ENCODE assay signal across 13 cellular contexts in genomic region chr1:159914252-159915018, GRCh38. TPM values are rescaled to one million over a fixed set of nuclear protein-coding genes. Genes with fewer than 3 reads are reported as not detected.
DNase-seq lines count a peak whose midpoint lies in the region; ATAC-seq and TF ChIP-seq lines count a peak whose summit lies in the region.
"Had no signal": no experiment of that assay in that cellular context is flagged by ENCODE, and none has a peak within 500 bp of the region (broad histone marks: within the 10 kb centered on the region; RNA-seq: fewer than 3 reads in every experiment).

No MANE protein-coding gene starts in this region.

- peaks cover 12 to 20% of the 10 kb centered on the region in 2 donors for H3K36me3 ChIP-seq in thyroid gland

- H3K27me3 Mint-ChIP-seq in T-helper 2 cell treated with Interferon-gamma antibody and Interleukin-4, amounts not matched to agents 5 μg/mL and 100 μg/mL, for 36 hours (ENCODE audit: low read depth) = no peaks in the 10 kb centered on the region
- no peaks in the 10 kb centered on the region for H3K27me3 Mint-ChIP-seq in T-cell

- no peak for TF ChIP-seq CTCF in thyroid gland (IDR thresholded peaks at IDR 0.05)

- H3K9me3 Mint-ChIP-seq in T-helper 2 cell treated with Interferon-gamma antibody and Interleukin-4, amounts not matched to agents 5 μg/mL and 100 μg/mL, for 36 hours = no peaks in the 10 kb centered on the region
- H3K9me3 Mint-ChIP-seq in T-cell = no peaks in the 10 kb centered on the region

- no peak overlapping the region for H3K4me3 ChIP-seq in thyroid gland (replicated peaks in 1 of 3)

- intact Hi-C loops in thyroid gland (cut with DNase I) = no loop called here

- CTCF ChIA-PET in T-cell (lab: Charles Lee) = interaction anchor here in 1 of 2 donors (1.0 kb wide), 1 partner anchor 9 kb away, joined by 4 read pairs; no protein-coding TSS in a partner anchor

- TF ChIP-seq POLR2A in thyroid gland (IDR thresholded peaks at IDR 0.05) = no peak

- H3K27ac Mint-ChIP-seq in T-helper 2 cell treated with Interferon-gamma antibody and Interleukin-4, amounts not matched to agents 5 μg/mL and 100 μg/mL, for 36 hours = peak overlapping the region; percentile 39
- H3K27ac Mint-ChIP-seq in T-cell = peak overlapping the region; percentile 78 to 98

- ATAC-seq in T-cell (replicated peaks in 1 of 4) (no peak), GM21526 (IDR thresholded peaks at IDR 0.05; ENCODE audit: low FRiP score, unreplicated experiment) (no peak)
- ATAC-seq: stimulated activated naive CD8-positive, alpha-beta T cell treated with anti-CD3 and anti-CD28 coated beads, Interleukin-15, Interleukin-2, amounts not matched to agents 100 U/mL and 50 U/mL, for 24 hours had no signal

- H3K36me3 Mint-ChIP-seq in T-helper 2 cell treated with Interferon-gamma antibody and Interleukin-4, amounts not matched to agents 5 μg/mL and 100 μg/mL, for 36 hours (ENCODE audit: low read depth) = peaks cover 48% of the 10 kb centered on the region
- H3K36me3 Mint-ChIP-seq in T-cell = peaks cover 30% of the 10 kb centered on the region

- no peaks in the 10 kb centered on the region for H3K9me3 ChIP-seq in thyroid gland

- H3K27me3 ChIP-seq in thyroid gland = no peaks in the 10 kb centered on the region

- no peak for DNase-seq in T-helper 2 cell treated with Interferon-gamma antibody and Interleukin-4, amounts not matched to agents 5 μg/mL and 100 μg/mL, for 36 hours (ENCODE audit: low spot score)
- no peak for DNase-seq in T-helper 2 cell
- no peak for DNase-seq in T-cell
- peak; percentile 43 for DNase-seq in kidney tubule cell (ENCODE audit: low spot score)
- DNase-seq in thyroid gland = no peak
- DNase-seq in activated T-cell treated with anti-CD3 and anti-CD28 coated beads, Interleukin-2, amount 50 U/mL, for 1 hour = no peak
- DNase-seq in islet precursor cell = no peak
- DNase-seq: amygdala; stimulated activated CD4-positive, alpha-beta T cell treated with anti-CD3 and anti-CD28 coated beads, Interleukin-15, amount 100 ng/mL, for 24 hours; stimulated activated naive CD8-positive, alpha-beta T cell treated with anti-CD3 and anti-CD28 coated beads, Interleukin-15, Interleukin-2, amounts not matched to agents 100 U/mL and 50 U/mL, for 24 hours had no signal

- WGBS in thyroid gland, 2 donors = 88% methylated on average over 10 of the region's 10 CpGs

- peak overlapping the region in 2 of 3 donors; percentile 19 to 24 for H3K27ac ChIP-seq in thyroid gland

- H3K4me3 Mint-ChIP-seq in T-helper 2 cell treated with Interferon-gamma antibody and Interleukin-4, amounts not matched to agents 5 μg/mL and 100 μg/mL, for 36 hours = no peak overlapping the region
- peak overlapping the region in 1 of 3 donors; percentile 63 for H3K4me3 Mint-ChIP-seq in T-cell

- H3K4me1 Mint-ChIP-seq in T-helper 2 cell treated with Interferon-gamma antibody and Interleukin-4, amounts not matched to agents 5 μg/mL and 100 μg/mL, for 36 hours (ENCODE audit: low read depth) = peaks cover 62% of the 10 kb centered on the region
- H3K4me1 Mint-ChIP-seq in T-cell = peaks cover 73 to 87% (median 86%) of the 10 kb centered on the region in 3 donors

- POLR2A ChIA-PET in T-cell (lab: Charles Lee) = interaction anchor here (0.7 to 2.9 kb wide), 3 partner anchors 10 to 1299 kb away, joined by 3 to 16 read pairs (median 3); partner anchors contain the start of gene TAGLN2 (in 1 of the 2)

- peaks cover 0 to 42% of the 10 kb centered on the region in 2 donors for H3K4me1 ChIP-seq in thyroid gland

RNA-seq across cellular contexts. Expression of gene TAGLN2, which starts 10.9 kb away (rescaled TPM):
- total RNA-seq in T-cell = 100 to 1,000 TPM; 210 to 372 (median 245) TPM
- total RNA-seq in thyroid gland = 100 to 1,000 TPM; 104 to 170 (median 151) TPM

RNA-seq across cellular contexts. Expression of gene CFAP45, which starts 14.5 kb away (rescaled TPM):
- total RNA-seq in T-cell (1 to 10 TPM; 1.2 to 4.7 (median 1.5) TPM), thyroid gland (under 1 TPM in 2 of 4 donors, not detected in 2; 0.56 to 0.94 TPM)
- total RNA-seq: G401 had no signal

RNA-seq across cellular contexts. Expression of gene IGSF9, which starts 31.0 kb away (rescaled TPM):
- total RNA-seq in T-cell = under 1 TPM in 3 of 5 donors, not detected in 2; 0.06 to 0.16 (median 0.12) TPM
- 1 to 10 TPM in 3 of 4 donors, under 1 TPM in 1; 0.71 to 1.9 (median 1.4) TPM for total RNA-seq in thyroid gland
- total RNA-seq: G401 had no signal

RNA-seq across cellular contexts. Expression of gene SLAMF9, which starts 39.6 kb away (rescaled TPM):
- total RNA-seq in T-cell = not detected
- total RNA-seq in thyroid gland = not detected
- total RNA-seq: activated CD8-positive, alpha-beta memory T cell treated with anti-CD3 and anti-CD28 coated beads for 36 hours; G401 had no signal

RNA-seq across cellular contexts. Expression of gene VSIG8, which starts 52.0 kb away (rescaled TPM):
- total RNA-seq in T-cell = not detected
- under 1 TPM in 1 of 4 donors, not detected in 3; 0.11 TPM for total RNA-seq in thyroid gland
- total RNA-seq: activated CD8-positive, alpha-beta memory T cell treated with anti-CD3 and anti-CD28 coated beads for 36 hours; G401 had no signal
